ENCODE assay signal across 1 cellular context in the genomic region with DNA sequence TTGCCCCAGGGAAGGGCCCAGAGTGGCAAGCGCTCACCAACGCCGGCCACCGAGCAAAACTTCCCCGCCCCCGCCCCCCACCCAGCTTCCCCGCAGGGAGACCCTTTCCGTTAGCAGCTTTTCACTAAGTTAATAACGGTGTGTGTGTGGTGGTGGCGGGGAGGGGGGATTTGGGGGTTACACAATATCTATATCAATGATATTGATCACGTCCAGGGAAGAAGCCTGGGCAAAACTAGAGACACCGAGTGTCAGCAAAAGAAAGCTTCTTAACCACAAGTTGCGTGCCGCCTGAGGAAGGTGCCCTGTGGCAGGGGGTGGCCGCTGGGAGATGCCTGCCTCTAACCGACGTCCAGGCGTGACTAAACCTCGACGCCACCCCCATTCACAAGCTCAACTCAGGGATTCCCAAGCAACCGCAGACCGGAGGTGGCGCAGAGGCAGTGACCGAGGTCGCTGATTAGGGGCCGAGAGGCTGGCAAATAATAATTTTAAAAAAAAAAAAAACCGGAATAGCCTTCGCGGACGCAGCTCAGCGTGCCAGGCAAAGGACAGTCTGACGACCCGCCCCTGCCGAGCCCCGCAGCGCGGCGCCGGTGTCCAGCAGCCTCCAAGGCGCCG.
TF ChIP-seq lines count a peak whose summit lies in the region.

No MANE protein-coding gene starts in this region.

TF ChIP-seq in HEK293, 187 proteins besides CTCF, POLR2A, EP300 and RAD21 (continued from another document and continues in another):
- TF ChIP-seq, protein P1, sequence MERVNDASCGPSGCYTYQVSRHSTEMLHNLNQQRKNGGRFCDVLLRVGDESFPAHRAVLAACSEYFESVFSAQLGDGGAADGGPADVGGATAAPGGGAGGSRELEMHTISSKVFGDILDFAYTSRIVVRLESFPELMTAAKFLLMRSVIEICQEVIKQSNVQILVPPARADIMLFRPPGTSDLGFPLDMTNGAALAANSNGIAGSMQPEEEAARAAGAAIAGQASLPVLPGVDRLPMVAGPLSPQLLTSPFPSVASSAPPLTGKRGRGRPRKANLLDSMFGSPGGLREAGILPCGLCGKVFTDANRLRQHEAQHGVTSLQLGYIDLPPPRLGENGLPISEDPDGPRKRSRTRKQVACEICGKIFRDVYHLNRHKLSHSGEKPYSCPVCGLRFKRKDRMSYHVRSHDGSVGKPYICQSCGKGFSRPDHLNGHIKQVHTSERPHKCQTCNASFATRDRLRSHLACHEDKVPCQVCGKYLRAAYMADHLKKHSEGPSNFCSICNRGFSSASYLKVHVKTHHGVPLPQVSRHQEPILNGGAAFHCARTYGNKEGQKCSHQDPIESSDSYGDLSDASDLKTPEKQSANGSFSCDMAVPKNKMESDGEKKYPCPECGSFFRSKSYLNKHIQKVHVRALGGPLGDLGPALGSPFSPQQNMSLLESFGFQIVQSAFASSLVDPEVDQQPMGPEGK (tag by site-specific recombination; IDR thresholded peaks at IDR 0.05), result peak; percentile 46; the same call in 1 of the 2 replicates
- TF ChIP-seq SP7 (tag by site-specific recombination; IDR thresholded peaks at IDR 0.05), result 0 out of 2 replicates have a peak, but pooled peaks have one; percentile 43
- TF ChIP-seq, protein P2, sequence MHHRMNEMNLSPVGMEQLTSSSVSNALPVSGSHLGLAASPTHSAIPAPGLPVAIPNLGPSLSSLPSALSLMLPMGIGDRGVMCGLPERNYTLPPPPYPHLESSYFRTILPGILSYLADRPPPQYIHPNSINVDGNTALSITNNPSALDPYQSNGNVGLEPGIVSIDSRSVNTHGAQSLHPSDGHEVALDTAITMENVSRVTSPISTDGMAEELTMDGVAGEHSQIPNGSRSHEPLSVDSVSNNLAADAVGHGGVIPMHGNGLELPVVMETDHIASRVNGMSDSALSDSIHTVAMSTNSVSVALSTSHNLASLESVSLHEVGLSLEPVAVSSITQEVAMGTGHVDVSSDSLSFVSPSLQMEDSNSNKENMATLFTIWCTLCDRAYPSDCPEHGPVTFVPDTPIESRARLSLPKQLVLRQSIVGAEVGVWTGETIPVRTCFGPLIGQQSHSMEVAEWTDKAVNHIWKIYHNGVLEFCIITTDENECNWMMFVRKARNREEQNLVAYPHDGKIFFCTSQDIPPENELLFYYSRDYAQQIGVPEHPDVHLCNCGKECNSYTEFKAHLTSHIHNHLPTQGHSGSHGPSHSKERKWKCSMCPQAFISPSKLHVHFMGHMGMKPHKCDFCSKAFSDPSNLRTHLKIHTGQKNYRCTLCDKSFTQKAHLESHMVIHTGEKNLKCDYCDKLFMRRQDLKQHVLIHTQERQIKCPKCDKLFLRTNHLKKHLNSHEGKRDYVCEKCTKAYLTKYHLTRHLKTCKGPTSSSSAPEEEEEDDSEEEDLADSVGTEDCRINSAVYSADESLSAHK (tag by site-specific recombination; IDR thresholded peaks at IDR 0.05), result no peak
- TF ChIP-seq, protein P3, sequence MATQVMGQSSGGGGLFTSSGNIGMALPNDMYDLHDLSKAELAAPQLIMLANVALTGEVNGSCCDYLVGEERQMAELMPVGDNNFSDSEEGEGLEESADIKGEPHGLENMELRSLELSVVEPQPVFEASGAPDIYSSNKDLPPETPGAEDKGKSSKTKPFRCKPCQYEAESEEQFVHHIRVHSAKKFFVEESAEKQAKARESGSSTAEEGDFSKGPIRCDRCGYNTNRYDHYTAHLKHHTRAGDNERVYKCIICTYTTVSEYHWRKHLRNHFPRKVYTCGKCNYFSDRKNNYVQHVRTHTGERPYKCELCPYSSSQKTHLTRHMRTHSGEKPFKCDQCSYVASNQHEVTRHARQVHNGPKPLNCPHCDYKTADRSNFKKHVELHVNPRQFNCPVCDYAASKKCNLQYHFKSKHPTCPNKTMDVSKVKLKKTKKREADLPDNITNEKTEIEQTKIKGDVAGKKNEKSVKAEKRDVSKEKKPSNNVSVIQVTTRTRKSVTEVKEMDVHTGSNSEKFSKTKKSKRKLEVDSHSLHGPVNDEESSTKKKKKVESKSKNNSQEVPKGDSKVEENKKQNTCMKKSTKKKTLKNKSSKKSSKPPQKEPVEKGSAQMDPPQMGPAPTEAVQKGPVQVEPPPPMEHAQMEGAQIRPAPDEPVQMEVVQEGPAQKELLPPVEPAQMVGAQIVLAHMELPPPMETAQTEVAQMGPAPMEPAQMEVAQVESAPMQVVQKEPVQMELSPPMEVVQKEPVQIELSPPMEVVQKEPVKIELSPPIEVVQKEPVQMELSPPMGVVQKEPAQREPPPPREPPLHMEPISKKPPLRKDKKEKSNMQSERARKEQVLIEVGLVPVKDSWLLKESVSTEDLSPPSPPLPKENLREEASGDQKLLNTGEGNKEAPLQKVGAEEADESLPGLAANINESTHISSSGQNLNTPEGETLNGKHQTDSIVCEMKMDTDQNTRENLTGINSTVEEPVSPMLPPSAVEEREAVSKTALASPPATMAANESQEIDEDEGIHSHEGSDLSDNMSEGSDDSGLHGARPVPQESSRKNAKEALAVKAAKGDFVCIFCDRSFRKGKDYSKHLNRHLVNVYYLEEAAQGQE (tag by site-specific recombination; IDR thresholded peaks at IDR 0.05), result peak; percentile 28; the same call in 1 of the 2 replicates
- no peak for TF ChIP-seq KLF1 (tag by site-specific recombination; IDR thresholded peaks at IDR 0.05)
- TF ChIP-seq ZNF24 (tag by site-specific recombination; IDR thresholded peaks at IDR 0.05), result peak; percentile 31; the same call in 1 of the 2 replicates
- TF ChIP-seq, protein P4, sequence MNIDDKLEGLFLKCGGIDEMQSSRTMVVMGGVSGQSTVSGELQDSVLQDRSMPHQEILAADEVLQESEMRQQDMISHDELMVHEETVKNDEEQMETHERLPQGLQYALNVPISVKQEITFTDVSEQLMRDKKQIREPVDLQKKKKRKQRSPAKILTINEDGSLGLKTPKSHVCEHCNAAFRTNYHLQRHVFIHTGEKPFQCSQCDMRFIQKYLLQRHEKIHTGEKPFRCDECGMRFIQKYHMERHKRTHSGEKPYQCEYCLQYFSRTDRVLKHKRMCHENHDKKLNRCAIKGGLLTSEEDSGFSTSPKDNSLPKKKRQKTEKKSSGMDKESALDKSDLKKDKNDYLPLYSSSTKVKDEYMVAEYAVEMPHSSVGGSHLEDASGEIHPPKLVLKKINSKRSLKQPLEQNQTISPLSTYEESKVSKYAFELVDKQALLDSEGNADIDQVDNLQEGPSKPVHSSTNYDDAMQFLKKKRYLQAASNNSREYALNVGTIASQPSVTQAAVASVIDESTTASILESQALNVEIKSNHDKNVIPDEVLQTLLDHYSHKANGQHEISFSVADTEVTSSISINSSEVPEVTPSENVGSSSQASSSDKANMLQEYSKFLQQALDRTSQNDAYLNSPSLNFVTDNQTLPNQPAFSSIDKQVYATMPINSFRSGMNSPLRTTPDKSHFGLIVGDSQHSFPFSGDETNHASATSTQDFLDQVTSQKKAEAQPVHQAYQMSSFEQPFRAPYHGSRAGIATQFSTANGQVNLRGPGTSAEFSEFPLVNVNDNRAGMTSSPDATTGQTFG (tag by site-specific recombination; IDR thresholded peaks at IDR 0.05; ENCODE audit: borderline replicate concordance), result no peak
- no peak for TF ChIP-seq FEZF1 (tag by site-specific recombination; IDR thresholded peaks at IDR 0.05)
- TF ChIP-seq SETDB1 (IDR thresholded peaks at IDR 0.05; ENCODE audit: insufficient read length, low read length), result no peak
- no peak for TF ChIP-seq ZFP37 (tag by site-specific recombination; IDR thresholded peaks at IDR 0.05)
- no peak for TF ChIP-seq ZNF2 (tag by site-specific recombination; IDR thresholded peaks at IDR 0.05)
- TF ChIP-seq ZNF155 (tag by site-specific recombination; IDR thresholded peaks at IDR 0.05), result no peak
- TF ChIP-seq ZNF600 (tag by site-specific recombination; IDR thresholded peaks at IDR 0.05), result peak; percentile 45; the same call in 1 of the 2 replicates
- TF ChIP-seq, protein P5, sequence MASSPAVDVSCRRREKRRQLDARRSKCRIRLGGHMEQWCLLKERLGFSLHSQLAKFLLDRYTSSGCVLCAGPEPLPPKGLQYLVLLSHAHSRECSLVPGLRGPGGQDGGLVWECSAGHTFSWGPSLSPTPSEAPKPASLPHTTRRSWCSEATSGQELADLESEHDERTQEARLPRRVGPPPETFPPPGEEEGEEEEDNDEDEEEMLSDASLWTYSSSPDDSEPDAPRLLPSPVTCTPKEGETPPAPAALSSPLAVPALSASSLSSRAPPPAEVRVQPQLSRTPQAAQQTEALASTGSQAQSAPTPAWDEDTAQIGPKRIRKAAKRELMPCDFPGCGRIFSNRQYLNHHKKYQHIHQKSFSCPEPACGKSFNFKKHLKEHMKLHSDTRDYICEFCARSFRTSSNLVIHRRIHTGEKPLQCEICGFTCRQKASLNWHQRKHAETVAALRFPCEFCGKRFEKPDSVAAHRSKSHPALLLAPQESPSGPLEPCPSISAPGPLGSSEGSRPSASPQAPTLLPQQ (tag by site-specific recombination; IDR thresholded peaks at IDR 0.05), result no peak
- TF ChIP-seq ZNF777 (tag by site-specific recombination; IDR thresholded peaks at IDR 0.05; ENCODE audit: borderline replicate concordance), result peak; percentile 74; the same call in 1 of the 2 replicates
- peak; percentile 77 for TF ChIP-seq ZXDB (tag by site-specific recombination; IDR thresholded peaks at IDR 0.05)
- TF ChIP-seq TRIM28 (IDR thresholded peaks at IDR 0.05; ENCODE audit: borderline replicate concordance, low read length), result no peak
- TF ChIP-seq ZNF335 (tag by site-specific recombination; conservative IDR thresholded peaks at IDR 0.05), result peak; percentile 76
- no peak for TF ChIP-seq ZNF350 (tag by site-specific recombination; IDR thresholded peaks at IDR 0.05)
- 0 out of 2 replicates have a peak, but pooled peaks have one; percentile 15 for TF ChIP-seq ZNF664 (tag by site-specific recombination; IDR thresholded peaks at IDR 0.05)
- TF ChIP-seq, protein P6, sequence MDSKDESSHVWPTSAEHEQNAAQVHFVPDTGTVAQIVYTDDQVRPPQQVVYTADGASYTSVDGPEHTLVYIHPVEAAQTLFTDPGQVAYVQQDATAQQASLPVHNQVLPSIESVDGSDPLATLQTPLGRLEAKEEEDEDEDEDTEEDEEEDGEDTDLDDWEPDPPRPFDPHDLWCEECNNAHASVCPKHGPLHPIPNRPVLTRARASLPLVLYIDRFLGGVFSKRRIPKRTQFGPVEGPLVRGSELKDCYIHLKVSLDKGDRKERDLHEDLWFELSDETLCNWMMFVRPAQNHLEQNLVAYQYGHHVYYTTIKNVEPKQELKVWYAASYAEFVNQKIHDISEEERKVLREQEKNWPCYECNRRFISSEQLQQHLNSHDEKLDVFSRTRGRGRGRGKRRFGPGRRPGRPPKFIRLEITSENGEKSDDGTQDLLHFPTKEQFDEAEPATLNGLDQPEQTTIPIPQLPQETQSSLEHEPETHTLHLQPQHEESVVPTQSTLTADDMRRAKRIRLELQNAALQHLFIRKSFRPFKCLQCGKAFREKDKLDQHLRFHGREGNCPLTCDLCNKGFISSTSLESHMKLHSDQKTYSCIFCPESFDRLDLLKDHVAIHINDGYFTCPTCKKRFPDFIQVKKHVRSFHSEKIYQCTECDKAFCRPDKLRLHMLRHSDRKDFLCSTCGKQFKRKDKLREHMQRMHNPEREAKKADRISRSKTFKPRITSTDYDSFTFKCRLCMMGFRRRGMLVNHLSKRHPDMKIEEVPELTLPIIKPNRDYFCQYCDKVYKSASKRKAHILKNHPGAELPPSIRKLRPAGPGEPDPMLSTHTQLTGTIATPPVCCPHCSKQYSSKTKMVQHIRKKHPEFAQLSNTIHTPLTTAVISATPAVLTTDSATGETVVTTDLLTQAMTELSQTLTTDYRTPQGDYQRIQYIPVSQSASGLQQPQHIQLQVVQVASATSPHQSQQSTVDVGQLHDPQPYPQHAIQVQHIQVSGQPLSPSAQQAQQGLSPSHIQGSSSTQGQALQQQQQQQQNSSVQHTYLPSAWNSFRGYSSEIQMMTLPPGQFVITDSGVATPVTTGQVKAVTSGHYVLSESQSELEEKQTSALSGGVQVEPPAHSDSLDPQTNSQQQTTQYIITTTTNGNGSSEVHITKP (tag by site-specific recombination; IDR thresholded peaks at IDR 0.05), result peak; percentile 94
- TF ChIP-seq OVOL3 (tag by site-specific recombination; IDR thresholded peaks at IDR 0.05), result no peak
- TF ChIP-seq, protein P7, sequence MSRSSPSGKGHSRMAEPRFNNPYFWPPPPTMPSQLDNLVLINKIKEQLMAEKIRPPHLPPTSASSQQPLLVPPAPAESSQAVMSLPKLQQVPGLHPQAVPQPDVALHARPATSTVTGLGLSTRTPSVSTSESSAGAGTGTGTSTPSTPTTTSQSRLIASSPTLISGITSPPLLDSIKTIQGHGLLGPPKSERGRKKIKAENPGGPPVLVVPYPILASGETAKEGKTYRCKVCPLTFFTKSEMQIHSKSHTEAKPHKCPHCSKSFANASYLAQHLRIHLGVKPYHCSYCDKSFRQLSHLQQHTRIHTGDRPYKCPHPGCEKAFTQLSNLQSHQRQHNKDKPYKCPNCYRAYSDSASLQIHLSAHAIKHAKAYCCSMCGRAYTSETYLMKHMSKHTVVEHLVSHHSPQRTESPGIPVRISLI (tag by site-specific recombination; IDR thresholded peaks at IDR 0.05), result peak; percentile 33; the same call in 1 of the 2 replicates
- TF ChIP-seq ZSCAN30 (tag by site-specific recombination; IDR thresholded peaks at IDR 0.05), result peak; percentile 41; the same call in 1 of the 2 replicates
- no peak for TF ChIP-seq ZNF623 (tag by site-specific recombination; IDR thresholded peaks at IDR 0.05)
- TF ChIP-seq, protein P8, sequence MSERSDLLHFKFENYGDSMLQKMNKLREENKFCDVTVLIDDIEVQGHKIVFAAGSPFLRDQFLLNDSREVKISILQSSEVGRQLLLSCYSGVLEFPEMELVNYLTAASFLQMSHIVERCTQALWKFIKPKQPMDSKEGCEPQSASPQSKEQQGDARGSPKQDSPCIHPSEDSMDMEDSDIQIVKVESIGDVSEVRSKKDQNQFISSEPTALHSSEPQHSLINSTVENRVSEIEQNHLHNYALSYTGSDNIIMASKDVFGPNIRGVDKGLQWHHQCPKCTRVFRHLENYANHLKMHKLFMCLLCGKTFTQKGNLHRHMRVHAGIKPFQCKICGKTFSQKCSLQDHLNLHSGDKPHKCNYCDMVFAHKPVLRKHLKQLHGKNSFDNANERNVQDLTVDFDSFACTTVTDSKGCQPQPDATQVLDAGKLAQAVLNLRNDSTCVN (tag by site-specific recombination; optimal IDR thresholded peaks at IDR 0.05), result no peak
- peak; percentile 34 for TF ChIP-seq ZIC2 (tag by site-specific recombination; IDR thresholded peaks at IDR 0.05)
- TF ChIP-seq, protein P9, sequence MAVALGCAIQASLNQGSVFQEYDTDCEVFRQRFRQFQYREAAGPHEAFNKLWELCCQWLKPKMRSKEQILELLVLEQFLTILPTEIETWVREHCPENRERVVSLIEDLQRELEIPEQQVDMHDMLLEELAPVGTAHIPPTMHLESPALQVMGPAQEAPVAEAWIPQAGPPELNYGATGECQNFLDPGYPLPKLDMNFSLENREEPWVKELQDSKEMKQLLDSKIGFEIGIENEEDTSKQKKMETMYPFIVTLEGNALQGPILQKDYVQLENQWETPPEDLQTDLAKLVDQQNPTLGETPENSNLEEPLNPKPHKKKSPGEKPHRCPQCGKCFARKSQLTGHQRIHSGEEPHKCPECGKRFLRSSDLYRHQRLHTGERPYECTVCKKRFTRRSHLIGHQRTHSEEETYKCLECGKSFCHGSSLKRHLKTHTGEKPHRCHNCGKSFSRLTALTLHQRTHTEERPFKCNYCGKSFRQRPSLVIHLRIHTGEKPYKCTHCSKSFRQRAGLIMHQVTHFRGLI (tag by site-specific recombination; IDR thresholded peaks at IDR 0.05), result no peak
- no peak for TF ChIP-seq ZNF792 (tag by site-specific recombination; IDR thresholded peaks at IDR 0.05)
- TF ChIP-seq SP3 (tag by site-specific recombination; IDR thresholded peaks at IDR 0.05), result peak; percentile 31; the same call in 1 of the 2 replicates
